2 cellular contexts compared by ENCODE assay signal in the genomic region with DNA sequence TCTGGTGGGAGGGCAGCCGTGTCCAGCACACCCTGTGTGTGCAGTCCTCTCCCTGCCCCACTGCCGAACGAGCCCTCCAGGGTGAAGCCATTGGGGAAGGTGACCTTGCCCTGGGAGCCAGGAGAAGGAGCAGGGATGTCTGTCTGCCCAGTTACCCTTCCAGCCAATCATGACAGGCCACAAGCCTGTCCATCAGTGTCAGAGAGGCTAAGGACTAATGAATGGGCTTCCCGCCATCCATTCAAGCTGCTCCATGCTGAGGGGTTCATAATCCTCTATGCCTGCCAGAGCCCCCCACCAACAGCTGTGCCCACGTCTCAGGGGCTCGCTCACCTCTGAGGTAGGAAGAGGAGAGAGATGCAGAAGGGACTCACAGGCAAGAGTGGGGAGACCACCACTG.
A peak's percentile ranks its signal among the peaks of the same experiment; 100 is the strongest.
TF ChIP-seq lines count a peak whose summit lies in the region.

No MANE protein-coding gene starts in this region.

TF ChIP-seq in GM23338, 12 proteins besides CTCF, POLR2A, EP300 and RAD21 (continued from another document):
- no peak for TF ChIP-seq ZNF331 (CRISPR knock-in tag; IDR thresholded peaks at IDR 0.05; ENCODE audit: low read depth)
- TF ChIP-seq, protein P1, sequence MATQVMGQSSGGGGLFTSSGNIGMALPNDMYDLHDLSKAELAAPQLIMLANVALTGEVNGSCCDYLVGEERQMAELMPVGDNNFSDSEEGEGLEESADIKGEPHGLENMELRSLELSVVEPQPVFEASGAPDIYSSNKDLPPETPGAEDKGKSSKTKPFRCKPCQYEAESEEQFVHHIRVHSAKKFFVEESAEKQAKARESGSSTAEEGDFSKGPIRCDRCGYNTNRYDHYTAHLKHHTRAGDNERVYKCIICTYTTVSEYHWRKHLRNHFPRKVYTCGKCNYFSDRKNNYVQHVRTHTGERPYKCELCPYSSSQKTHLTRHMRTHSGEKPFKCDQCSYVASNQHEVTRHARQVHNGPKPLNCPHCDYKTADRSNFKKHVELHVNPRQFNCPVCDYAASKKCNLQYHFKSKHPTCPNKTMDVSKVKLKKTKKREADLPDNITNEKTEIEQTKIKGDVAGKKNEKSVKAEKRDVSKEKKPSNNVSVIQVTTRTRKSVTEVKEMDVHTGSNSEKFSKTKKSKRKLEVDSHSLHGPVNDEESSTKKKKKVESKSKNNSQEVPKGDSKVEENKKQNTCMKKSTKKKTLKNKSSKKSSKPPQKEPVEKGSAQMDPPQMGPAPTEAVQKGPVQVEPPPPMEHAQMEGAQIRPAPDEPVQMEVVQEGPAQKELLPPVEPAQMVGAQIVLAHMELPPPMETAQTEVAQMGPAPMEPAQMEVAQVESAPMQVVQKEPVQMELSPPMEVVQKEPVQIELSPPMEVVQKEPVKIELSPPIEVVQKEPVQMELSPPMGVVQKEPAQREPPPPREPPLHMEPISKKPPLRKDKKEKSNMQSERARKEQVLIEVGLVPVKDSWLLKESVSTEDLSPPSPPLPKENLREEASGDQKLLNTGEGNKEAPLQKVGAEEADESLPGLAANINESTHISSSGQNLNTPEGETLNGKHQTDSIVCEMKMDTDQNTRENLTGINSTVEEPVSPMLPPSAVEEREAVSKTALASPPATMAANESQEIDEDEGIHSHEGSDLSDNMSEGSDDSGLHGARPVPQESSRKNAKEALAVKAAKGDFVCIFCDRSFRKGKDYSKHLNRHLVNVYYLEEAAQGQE (IDR thresholded peaks at IDR 0.05; ENCODE audit: unreplicated experiment) = no peak
- TF ChIP-seq, protein P2, sequence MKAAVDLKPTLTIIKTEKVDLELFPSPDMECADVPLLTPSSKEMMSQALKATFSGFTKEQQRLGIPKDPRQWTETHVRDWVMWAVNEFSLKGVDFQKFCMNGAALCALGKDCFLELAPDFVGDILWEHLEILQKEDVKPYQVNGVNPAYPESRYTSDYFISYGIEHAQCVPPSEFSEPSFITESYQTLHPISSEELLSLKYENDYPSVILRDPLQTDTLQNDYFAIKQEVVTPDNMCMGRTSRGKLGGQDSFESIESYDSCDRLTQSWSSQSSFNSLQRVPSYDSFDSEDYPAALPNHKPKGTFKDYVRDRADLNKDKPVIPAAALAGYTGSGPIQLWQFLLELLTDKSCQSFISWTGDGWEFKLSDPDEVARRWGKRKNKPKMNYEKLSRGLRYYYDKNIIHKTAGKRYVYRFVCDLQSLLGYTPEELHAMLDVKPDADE (IDR thresholded peaks at IDR 0.05) = no peak
- TF ChIP-seq, protein P3, sequence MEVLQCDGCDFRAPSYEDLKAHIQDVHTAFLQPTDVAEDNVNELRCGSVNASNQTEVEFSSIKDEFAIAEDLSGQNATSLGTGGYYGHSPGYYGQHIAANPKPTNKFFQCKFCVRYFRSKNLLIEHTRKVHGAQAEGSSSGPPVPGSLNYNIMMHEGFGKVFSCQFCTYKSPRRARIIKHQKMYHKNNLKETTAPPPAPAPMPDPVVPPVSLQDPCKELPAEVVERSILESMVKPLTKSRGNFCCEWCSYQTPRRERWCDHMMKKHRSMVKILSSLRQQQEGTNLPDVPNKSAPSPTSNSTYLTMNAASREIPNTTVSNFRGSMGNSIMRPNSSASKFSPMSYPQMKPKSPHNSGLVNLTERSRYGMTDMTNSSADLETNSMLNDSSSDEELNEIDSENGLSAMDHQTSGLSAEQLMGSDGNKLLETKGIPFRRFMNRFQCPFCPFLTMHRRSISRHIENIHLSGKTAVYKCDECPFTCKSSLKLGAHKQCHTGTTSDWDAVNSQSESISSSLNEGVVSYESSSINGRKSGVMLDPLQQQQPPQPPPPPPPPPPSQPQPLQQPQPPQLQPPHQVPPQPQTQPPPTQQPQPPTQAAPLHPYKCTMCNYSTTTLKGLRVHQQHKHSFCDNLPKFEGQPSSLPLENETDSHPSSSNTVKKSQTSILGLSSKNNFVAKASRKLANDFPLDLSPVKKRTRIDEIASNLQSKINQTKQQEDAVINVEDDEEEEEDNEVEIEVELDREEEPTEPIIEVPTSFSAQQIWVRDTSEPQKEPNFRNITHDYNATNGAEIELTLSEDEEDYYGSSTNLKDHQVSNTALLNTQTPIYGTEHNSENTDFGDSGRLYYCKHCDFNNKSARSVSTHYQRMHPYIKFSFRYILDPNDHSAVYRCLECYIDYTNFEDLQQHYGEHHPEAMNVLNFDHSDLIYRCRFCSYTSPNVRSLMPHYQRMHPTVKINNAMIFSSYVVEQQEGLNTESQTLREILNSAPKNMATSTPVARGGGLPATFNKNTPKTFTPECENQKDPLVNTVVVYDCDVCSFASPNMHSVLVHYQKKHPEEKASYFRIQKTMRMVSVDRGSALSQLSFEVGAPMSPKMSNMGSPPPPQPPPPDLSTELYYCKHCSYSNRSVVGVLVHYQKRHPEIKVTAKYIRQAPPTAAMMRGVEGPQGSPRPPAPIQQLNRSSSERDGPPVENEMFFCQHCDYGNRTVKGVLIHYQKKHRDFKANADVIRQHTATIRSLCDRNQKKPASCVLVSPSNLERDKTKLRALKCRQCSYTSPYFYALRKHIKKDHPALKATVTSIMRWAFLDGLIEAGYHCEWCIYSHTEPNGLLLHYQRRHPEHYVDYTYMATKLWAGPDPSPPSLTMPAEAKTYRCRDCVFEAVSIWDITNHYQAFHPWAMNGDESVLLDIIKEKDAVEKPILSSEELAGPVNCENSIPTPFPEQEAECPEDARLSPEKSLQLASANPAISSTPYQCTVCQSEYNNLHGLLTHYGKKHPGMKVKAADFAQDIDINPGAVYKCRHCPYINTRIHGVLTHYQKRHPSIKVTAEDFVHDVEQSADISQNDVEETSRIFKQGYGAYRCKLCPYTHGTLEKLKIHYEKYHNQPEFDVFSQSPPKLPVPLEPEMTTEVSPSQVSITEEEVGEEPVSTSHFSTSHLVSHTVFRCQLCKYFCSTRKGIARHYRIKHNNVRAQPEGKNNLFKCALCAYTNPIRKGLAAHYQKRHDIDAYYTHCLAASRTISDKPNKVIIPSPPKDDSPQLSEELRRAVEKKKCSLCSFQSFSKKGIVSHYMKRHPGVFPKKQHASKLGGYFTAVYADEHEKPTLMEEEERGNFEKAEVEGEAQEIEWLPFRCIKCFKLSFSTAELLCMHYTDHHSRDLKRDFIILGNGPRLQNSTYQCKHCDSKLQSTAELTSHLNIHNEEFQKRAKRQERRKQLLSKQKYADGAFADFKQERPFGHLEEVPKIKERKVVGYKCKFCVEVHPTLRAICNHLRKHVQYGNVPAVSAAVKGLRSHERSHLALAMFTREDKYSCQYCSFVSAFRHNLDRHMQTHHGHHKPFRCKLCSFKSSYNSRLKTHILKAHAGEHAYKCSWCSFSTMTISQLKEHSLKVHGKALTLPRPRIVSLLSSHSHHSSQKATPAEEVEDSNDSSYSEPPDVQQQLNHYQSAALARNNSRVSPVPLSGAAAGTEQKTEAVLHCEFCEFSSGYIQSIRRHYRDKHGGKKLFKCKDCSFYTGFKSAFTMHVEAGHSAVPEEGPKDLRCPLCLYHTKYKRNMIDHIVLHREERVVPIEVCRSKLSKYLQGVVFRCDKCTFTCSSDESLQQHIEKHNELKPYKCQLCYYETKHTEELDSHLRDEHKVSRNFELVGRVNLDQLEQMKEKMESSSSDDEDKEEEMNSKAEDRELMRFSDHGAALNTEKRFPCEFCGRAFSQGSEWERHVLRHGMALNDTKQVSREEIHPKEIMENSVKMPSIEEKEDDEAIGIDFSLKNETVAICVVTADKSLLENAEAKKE (CRISPR knock-in tag; IDR thresholded peaks at IDR 0.05) = no peak
- no peak for TF ChIP-seq POLR2AphosphoS5 (IDR thresholded peaks at IDR 0.05; ENCODE audit: low read depth)
- no peak for TF ChIP-seq ZNF114 (CRISPR knock-in tag; IDR thresholded peaks at IDR 0.05)
- TF ChIP-seq STAT1 (IDR thresholded peaks at IDR 0.05; ENCODE audit: unreplicated experiment) = no peak
- TF ChIP-seq EZH2phosphoT487 (IDR thresholded peaks at IDR 0.05; ENCODE audit: unreplicated experiment) = no peak
- TF ChIP-seq CREB1 (CRISPR knock-in tag; IDR thresholded peaks at IDR 0.05; ENCODE audit: low read depth) = no peak

TF ChIP-seq in HEK293T, 16 proteins besides CTCF, POLR2A, EP300 and RAD21:
- TF ChIP-seq, protein P4, sequence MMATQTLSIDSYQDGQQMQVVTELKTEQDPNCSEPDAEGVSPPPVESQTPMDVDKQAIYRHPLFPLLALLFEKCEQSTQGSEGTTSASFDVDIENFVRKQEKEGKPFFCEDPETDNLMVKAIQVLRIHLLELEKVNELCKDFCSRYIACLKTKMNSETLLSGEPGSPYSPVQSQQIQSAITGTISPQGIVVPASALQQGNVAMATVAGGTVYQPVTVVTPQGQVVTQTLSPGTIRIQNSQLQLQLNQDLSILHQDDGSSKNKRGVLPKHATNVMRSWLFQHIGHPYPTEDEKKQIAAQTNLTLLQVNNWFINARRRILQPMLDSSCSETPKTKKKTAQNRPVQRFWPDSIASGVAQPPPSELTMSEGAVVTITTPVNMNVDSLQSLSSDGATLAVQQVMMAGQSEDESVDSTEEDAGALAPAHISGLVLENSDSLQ (IDR thresholded peaks at IDR 0.05) = 0 out of 2 replicates have a peak, but pooled peaks have one; percentile 29
- TF ChIP-seq LEF1 (IDR thresholded peaks at IDR 0.05; ENCODE audit: borderline replicate concordance) = no peak
- no peak for TF ChIP-seq BHLHE40 (IDR thresholded peaks at IDR 0.05; ENCODE audit: borderline replicate concordance)
